8 cellular contexts compared by ENCODE assay signal in genomic region chr9:128702445-128702948, GRCh38. TPM values are rescaled to one million over a fixed set of nuclear protein-coding genes. Genes with fewer than 3 reads are reported as not detected.
A peak's percentile ranks its signal among the peaks of the same experiment; 100 is the strongest.
DNase-seq lines count a peak whose midpoint lies in the region; ATAC-seq lines count a peak whose summit lies in the region.

TSS of gene PKN3 (plus strand) at chr9:128702503. CDS start at chr9:128702916, 413 bp downstream.

- H3K27me3 ChIP-seq in layer of hippocampus (ENCODE audit: control insufficient read depth, insufficient read depth, low read length) = no peaks in the 10 kb centered on the region

- DNase-seq in NCI-H2081 (lab: John Stamatoyannopoulos, UW) (peak; percentile 51 to 54), NCI-H2081 treated with DMSO at 0.1 percent for 48 hours (lab: John Stamatoyannopoulos, UW) (no peak), NCI-H2171 treated with DMSO at 0.1 percent for 48 hours (lab: John Stamatoyannopoulos, UW) (peak; percentile 80), cerebellum (ENCODE audit: low spot score) (peak; percentile 83)
- DNase-seq in stimulated activated CD4-positive, alpha-beta T cell treated with anti-CD3 and anti-CD28 coated beads, Interleukin-1b, Interleukin-23, amount 100 ng/mL, for 48 hours = peak; percentile 85

- ATAC-seq in HG02870 (IDR thresholded peaks at IDR 0.05; ENCODE audit: unreplicated experiment) = peak; percentile 56
- ATAC-seq in activated CD4-positive, CD25-positive, alpha-beta regulatory T cell treated with anti-CD3 and anti-CD28 coated beads, Interleukin-2, amount 50 U/mL, for 24 hours = peak; percentile 85 to 87

- peak within 1 kb of the TSS; percentile 65 for H3K27ac ChIP-seq in layer of hippocampus (ENCODE audit: low read depth, low read length)

RNA-seq across cellular contexts. Expression of gene PKN3, which starts in this region (rescaled TPM):
- 4.2 TPM for total RNA-seq in cerebellum
